ENCODE assay signal across 14 cellular contexts in the genomic region with DNA sequence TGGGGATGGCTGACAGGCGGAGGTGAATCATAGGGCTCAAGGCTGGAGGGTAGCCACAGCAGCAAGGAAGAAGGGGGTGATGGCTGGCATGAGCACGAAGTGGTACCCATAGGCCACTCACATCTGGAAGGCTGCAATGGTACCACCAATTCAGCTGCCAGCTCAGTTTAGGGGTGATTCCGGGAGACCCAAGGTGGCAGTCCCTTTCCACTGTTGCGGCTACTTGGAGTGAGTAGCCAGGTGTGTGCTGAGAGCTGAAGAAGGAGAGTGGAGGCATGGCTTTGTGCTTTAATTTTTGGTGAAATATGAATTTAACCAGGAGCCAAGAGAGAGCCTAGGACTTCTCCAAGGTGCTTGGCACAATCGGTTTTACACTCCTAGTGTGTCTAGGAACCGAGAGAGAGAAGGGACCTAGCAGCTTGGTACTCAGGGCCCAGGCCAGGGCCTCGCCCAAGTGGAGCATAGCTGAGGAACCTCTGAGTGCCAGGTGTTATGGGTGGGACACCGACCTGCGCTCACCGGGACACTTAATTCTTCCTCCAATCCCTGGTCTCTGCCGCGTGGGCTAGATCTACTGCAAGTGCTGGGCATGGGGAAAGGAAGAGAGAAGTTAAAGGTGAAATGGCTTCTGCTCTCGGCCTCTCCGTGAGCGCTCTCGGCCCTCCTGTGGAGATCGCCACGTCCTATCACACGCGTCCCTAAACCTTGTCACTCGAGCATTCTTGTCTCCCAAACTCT. TPM values are rescaled to one million over a fixed set of nuclear protein-coding genes. Genes with fewer than 3 reads are reported as not detected.
DNase-seq lines count a peak whose midpoint lies in the region; ATAC-seq, FAIRE-seq and TF ChIP-seq lines count a peak whose summit lies in the region.
"Had no signal": no experiment of that assay in that cellular context is flagged by ENCODE, and none has a peak within 500 bp of the region (broad histone marks: within the 10 kb centered on the region; RNA-seq: fewer than 3 reads in every experiment).

No MANE protein-coding gene starts in this region.

- H3K4me2 ChIP-seq in A549: peak overlapping the region; percentile 95

- WGBS in A549 (ENCODE audit: missing lambda C conversion rate): 47% methylated on average over 21 of the region's 21 CpGs
- 20 to 21% methylated on average over 20 to 21 of the region's 21 CpGs for WGBS in tibial nerve, 2 donors

- POLR2A ChIA-PET in A549 (lab: Yijun Ruan, JAX): interaction anchor here (0.6 kb wide), 1 partner anchor 21 kb away, joined by 4 read pairs; no protein-coding TSS in a partner anchor

- TF ChIP-seq RAD21 in A549 (conservative IDR thresholded peaks at IDR 0.05 in 1 of 2, IDR thresholded peaks at IDR 0.05 in 1 of 2): no peak

- intact Hi-C loops in Calu3 (cut with micrococcal nuclease; ENCODE audit: unreplicated experiment): no loop called here

- TF ChIP-seq POLR2A in A549 (IDR thresholded peaks at IDR 0.05; ENCODE audit: low read length) (no peak), tibial nerve (IDR thresholded peaks at IDR 0.05) (no peak)

- DNase-seq in A549 (ENCODE audit: low read depth in 1 of 2, low spot score in 1 of 2) (no peak), Calu3 (no peak), naive B cell (no peak), NCI-H1436 (lab: John Stamatoyannopoulos, UW) (no peak), tibial nerve (ENCODE audit: low spot score in 2 of 2) (no peak), medulla oblongata (ENCODE audit: extremely low spot score) (no peak)
- DNase-seq: activated CD4-positive, alpha-beta T cell treated with anti-CD3 and anti-CD28 coated beads, Interleukin-2, amount 10 ng/mL, durations not matched to agents 7 days and 5 days; Karpas-422; mammary epithelial cell; NCI-H510A had no signal

- CTCF ChIA-PET in A549 (lab: Yijun Ruan, JAX): interaction anchor here (1.2 to 19.6 kb wide), 8 partner anchors 9 to 105 kb away, joined by 3 to 593 read pairs (median 166); a partner anchor contains a TSS
- CTCF ChIA-PET in Calu3 (lab: Charles Lee): no interaction called here

- H3K27ac Mint-ChIP-seq in Calu3 (ENCODE audit: unreplicated experiment): no peak overlapping the region
- H3K27ac Mint-ChIP-seq in activated naive CD8-positive, alpha-beta T cell: no peak overlapping the region
- peak overlapping the region in 3 of 6 donors; percentile 6 to 76 (median 60) for H3K27ac Mint-ChIP-seq in naive B cell
- H3K27ac Mint-ChIP-seq: activated CD4-positive, alpha-beta T cell treated with anti-CD3 and anti-CD28 coated beads, Interleukin-2, amount 10 ng/mL, durations not matched to agents 7 days and 5 days had no signal

- H3K36me3 ChIP-seq in tibial nerve: no peaks in the 10 kb centered on the region
- H3K36me3 ChIP-seq: esophagus muscularis mucosa had no signal

- H3K36me3 Mint-ChIP-seq in Calu3 (ENCODE audit: insufficient read depth, unreplicated experiment) (no peaks in the 10 kb centered on the region), naive B cell (peaks cover 0 to 9% of the 10 kb centered on the region in 2 donors)
- H3K36me3 Mint-ChIP-seq in activated naive CD8-positive, alpha-beta T cell: no peaks in the 10 kb centered on the region

- H3K27me3 Mint-ChIP-seq in Calu3 (ENCODE audit: unreplicated experiment) (peaks cover 98% of the 10 kb centered on the region), naive B cell (peaks cover 60 to 89% (median 78%) of the 10 kb centered on the region in 3 donors)
- peaks cover 45% of the 10 kb centered on the region for H3K27me3 Mint-ChIP-seq in activated naive CD8-positive, alpha-beta T cell

- no peak for ATAC-seq in A549
- no peak for ATAC-seq in naive B cell (ENCODE audit: low read depth in 2 of 2)
- ATAC-seq in HG03354 (IDR thresholded peaks at IDR 0.05; ENCODE audit: poor library complexity, severe bottlenecking, unreplicated experiment): no peak

- peak overlapping the region; percentile 22 for H3K4me3 Mint-ChIP-seq in Calu3 (ENCODE audit: low read depth, unreplicated experiment)
- peak overlapping the region; percentile 66 for H3K4me3 Mint-ChIP-seq in activated naive CD8-positive, alpha-beta T cell
- H3K4me3 Mint-ChIP-seq in naive B cell: peak overlapping the region in 7 of 8 donors; percentile 53 to 81 (median 74)
- H3K4me3 Mint-ChIP-seq: activated CD4-positive, alpha-beta T cell treated with anti-CD3 and anti-CD28 coated beads, Interleukin-2, amount 10 ng/mL, durations not matched to agents 7 days and 5 days had no signal

- no TSS peak for BruUV-seq in Calu3 (replicated peaks; lab: Mats Ljungman, UMichigan)

- H3K4me1 Mint-ChIP-seq in Calu3 (ENCODE audit: low read depth, unreplicated experiment) (no peaks in the 10 kb centered on the region), naive B cell (peaks cover 18 to 32% (median 32%) of the 10 kb centered on the region in 3 donors)
- H3K4me1 Mint-ChIP-seq in activated naive CD8-positive, alpha-beta T cell (ENCODE audit: low read depth): peaks cover 18% of the 10 kb centered on the region

- peaks cover 0 to 98% of the 10 kb centered on the region in 2 donors for H3K27me3 ChIP-seq in tibial nerve

- peak overlapping the region; percentile 53 for H3K4me3 ChIP-seq in A549
- no peak overlapping the region for H3K4me3 ChIP-seq in tibial nerve

- H3K9me3 Mint-ChIP-seq in Calu3 (ENCODE audit: low read depth, unreplicated experiment): no peaks in the 10 kb centered on the region
- H3K9me3 Mint-ChIP-seq in activated naive CD8-positive, alpha-beta T cell (ENCODE audit: low read depth): no peaks in the 10 kb centered on the region
- peaks cover 0 to 5% (median 0%) of the 10 kb centered on the region in 7 donors for H3K9me3 Mint-ChIP-seq in naive B cell
- H3K9me3 Mint-ChIP-seq: activated CD4-positive, alpha-beta T cell treated with anti-CD3 and anti-CD28 coated beads, Interleukin-2, amount 10 ng/mL, durations not matched to agents 7 days and 5 days had no signal

- H3K9me3 ChIP-seq in A549 (no peaks in the 10 kb centered on the region), tibial nerve (no peaks in the 10 kb centered on the region)
- H3K9me3 ChIP-seq: esophagus muscularis mucosa had no signal

- FAIRE-seq in A549 (lab: Jason Lieb, UNC): no peak
- FAIRE-seq: colon had no signal

- H3K4me1 ChIP-seq in A549: peaks cover 18% of the 10 kb centered on the region
- peaks cover 0 to 41% (median 8%) of the 10 kb centered on the region in 4 donors for H3K4me1 ChIP-seq in tibial nerve

- no peak overlapping the region for H3K27ac ChIP-seq in A549
- H3K27ac ChIP-seq in tibial nerve: no peak overlapping the region
- H3K27ac ChIP-seq: esophagus muscularis mucosa had no signal

- TF ChIP-seq EP300 in A549 (IDR thresholded peaks at IDR 0.05) (no peak), tibial nerve (IDR thresholded peaks at IDR 0.05) (no peak)

- TF ChIP-seq CTCF in A549 (IDR thresholded peaks at IDR 0.05) (no peak), Calu3 (IDR thresholded peaks at IDR 0.05; ENCODE audit: unreplicated experiment) (no peak), tibial nerve (IDR thresholded peaks at IDR 0.05) (no peak)

TF ChIP-seq in A549, 52 proteins besides CTCF, POLR2A, EP300 and RAD21:
- TF ChIP-seq CHD2 (IDR thresholded peaks at IDR 0.05; ENCODE audit: low read length, partially characterized antibody) (no peak), TP53 (CRISPR knock-in tag; IDR thresholded peaks at IDR 0.05) (no peak), MAZ (IDR thresholded peaks at IDR 0.05; ENCODE audit: borderline replicate concordance, low read depth, low read length) (no peak), HOXB13 (CRISPR knock-in tag; IDR thresholded peaks at IDR 0.05; ENCODE audit: low read depth) (no peak), FOSL2 (IDR thresholded peaks at IDR 0.05) (no peak), FOSL2 (CRISPR knock-in tag; IDR thresholded peaks at IDR 0.05) (no peak), CHD4 (IDR thresholded peaks at IDR 0.05; ENCODE audit: borderline replicate concordance) (no peak), ZNF302 (CRISPR knock-in tag; IDR thresholded peaks at IDR 0.05) (no peak), KDM5A (IDR thresholded peaks at IDR 0.05) (no peak), ZFP36 (IDR thresholded peaks at IDR 0.05; ENCODE audit: borderline replicate concordance, partially characterized antibody) (no peak), MYC (IDR thresholded peaks at IDR 0.05; ENCODE audit: borderline replicate concordance, low read length) (no peak), CBX8 (IDR thresholded peaks at IDR 0.05) (no peak), FOSB (CRISPR knock-in tag; IDR thresholded peaks at IDR 0.05) (no peak)
- TF ChIP-seq, protein P1, sequence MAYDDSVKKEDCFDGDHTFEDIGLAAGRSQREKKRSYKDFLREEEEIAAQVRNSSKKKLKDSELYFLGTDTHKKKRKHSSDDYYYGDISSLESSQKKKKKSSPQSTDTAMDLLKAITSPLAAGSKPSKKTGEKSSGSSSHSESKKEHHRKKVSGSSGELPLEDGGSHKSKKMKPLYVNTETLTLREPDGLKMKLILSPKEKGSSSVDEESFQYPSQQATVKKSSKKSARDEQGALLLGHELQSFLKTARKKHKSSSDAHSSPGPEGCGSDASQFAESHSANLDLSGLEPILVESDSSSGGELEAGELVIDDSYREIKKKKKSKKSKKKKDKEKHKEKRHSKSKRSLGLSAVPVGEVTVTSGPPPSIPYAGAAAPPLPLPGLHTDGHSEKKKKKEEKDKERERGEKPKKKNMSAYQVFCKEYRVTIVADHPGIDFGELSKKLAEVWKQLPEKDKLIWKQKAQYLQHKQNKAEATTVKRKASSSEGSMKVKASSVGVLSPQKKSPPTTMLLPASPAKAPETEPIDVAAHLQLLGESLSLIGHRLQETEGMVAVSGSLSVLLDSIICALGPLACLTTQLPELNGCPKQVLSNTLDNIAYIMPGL (CRISPR knock-in tag; IDR thresholded peaks at IDR 0.05; ENCODE audit: borderline replicate concordance): no peak

RNA-seq across cellular contexts. Expression of a gene that starts 32.2 kb away (rescaled TPM):
- polyA plus RNA-seq in A549 (2011; rRNA removed) (24.1 and 34.0 TPM in 2 replicates), A549 (2017; fragmentation: RNase III; extraction: RNeasy Plus Mini Kit Qiagen cat#74134 plus additional on column Dnase treatment) (47.8 to 50.2 TPM (median 50.0 TPM) in 3 replicates), naive B cell (ENCODE audit: low read depth in 6 of 6) (10 to 100 TPM; 23.7 to 61.3 (median 28.5) TPM)
- polyA plus RNA-seq in A549 (2012; cell fraction: cytosol; rRNA removed): 34.4 and 38.1 TPM in 2 replicates
- 159 and 165 TPM in 2 replicates for polyA plus RNA-seq in A549 (2012; cell fraction: nucleus; rRNA removed)
- polyA minus RNA-seq in A549 (2011; rRNA and poly(A)+ RNA removed): 46.5 and 54.1 TPM in 2 replicates
- total RNA-seq in Calu3 (2022) (83.6 and 92.3 TPM in 2 replicates), tibial nerve (100 to 1,000 TPM in 2 of 4 donors, 10 to 100 TPM in 2; 76.9 to 113 (median 103) TPM)

Comparison
In these comparisons a context has a peak if more than half of its experiments do, and no peak if none do; other contexts are left out.
1. H3K4me3 Mint-ChIP-seq: peak in every context shown above with its lines; median percentile 74 in naive B cell; 66 in activated naive CD8-positive, alpha-beta T cell; 22 in Calu3.